In the genomic region with DNA sequence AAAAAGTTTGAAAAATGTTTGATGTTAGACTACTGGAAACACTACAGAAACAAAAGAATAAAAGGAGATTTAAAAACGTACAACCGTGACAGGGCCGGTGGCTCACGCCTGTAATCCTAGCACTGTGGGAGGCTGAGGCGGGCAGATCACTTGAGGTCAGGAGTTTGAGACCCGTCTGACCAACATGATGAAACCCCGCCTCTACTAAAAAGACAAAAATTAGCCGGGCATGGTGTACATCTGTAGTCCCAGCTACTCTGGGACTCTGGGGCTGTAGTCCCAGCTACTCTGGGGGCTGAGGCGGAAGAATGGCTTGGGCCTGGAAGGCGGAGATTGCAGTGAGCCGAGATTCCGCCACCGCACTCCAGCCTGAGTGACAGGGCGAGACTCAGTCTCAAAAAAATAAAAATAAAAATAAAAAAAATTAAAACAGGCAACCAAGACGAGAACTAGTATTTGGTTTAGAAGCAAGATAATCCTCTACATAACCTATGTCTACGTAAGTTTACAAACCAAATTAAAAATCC, we compare ENCODE assay signal across 1 cellular context.
TF ChIP-seq lines count a peak whose summit lies in the region.

No MANE protein-coding gene starts in this region.

TF ChIP-seq in GM12878, 131 proteins besides CTCF, POLR2A, EP300 and RAD21 (continued from another document):
- TF ChIP-seq, protein P1, sequence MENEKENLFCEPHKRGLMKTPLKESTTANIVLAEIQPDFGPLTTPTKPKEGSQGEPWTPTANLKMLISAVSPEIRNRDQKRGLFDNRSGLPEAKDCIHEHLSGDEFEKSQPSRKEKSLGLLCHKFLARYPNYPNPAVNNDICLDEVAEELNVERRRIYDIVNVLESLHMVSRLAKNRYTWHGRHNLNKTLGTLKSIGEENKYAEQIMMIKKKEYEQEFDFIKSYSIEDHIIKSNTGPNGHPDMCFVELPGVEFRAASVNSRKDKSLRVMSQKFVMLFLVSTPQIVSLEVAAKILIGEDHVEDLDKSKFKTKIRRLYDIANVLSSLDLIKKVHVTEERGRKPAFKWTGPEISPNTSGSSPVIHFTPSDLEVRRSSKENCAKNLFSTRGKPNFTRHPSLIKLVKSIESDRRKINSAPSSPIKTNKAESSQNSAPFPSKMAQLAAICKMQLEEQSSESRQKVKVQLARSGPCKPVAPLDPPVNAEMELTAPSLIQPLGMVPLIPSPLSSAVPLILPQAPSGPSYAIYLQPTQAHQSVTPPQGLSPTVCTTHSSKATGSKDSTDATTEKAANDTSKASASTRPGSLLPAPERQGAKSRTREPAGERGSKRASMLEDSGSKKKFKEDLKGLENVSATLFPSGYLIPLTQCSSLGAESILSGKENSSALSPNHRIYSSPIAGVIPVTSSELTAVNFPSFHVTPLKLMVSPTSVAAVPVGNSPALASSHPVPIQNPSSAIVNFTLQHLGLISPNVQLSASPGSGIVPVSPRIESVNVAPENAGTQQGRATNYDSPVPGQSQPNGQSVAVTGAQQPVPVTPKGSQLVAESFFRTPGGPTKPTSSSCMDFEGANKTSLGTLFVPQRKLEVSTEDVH (IDR thresholded peaks at IDR 0.05; ENCODE audit: low read depth, partially characterized antibody), result no peak
- no peak for TF ChIP-seq ZSCAN29 (IDR thresholded peaks at IDR 0.05)
- TF ChIP-seq, protein P2, sequence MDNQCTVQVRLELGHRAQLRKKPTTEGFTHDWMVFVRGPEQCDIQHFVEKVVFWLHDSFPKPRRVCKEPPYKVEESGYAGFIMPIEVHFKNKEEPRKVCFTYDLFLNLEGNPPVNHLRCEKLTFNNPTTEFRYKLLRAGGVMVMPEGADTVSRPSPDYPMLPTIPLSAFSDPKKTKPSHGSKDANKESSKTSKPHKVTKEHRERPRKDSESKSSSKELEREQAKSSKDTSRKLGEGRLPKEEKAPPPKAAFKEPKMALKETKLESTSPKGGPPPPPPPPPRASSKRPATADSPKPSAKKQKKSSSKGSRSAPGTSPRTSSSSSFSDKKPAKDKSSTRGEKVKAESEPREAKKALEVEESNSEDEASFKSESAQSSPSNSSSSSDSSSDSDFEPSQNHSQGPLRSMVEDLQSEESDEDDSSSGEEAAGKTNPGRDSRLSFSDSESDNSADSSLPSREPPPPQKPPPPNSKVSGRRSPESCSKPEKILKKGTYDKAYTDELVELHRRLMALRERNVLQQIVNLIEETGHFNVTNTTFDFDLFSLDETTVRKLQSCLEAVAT (IDR thresholded peaks at IDR 0.05), result peak; percentile 82
- TF ChIP-seq, protein P3, sequence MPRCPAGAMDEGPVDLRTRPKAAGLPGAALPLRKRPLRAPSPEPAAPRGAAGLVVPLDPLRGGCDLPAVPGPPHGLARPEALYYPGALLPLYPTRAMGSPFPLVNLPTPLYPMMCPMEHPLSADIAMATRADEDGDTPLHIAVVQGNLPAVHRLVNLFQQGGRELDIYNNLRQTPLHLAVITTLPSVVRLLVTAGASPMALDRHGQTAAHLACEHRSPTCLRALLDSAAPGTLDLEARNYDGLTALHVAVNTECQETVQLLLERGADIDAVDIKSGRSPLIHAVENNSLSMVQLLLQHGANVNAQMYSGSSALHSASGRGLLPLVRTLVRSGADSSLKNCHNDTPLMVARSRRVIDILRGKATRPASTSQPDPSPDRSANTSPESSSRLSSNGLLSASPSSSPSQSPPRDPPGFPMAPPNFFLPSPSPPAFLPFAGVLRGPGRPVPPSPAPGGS (IDR thresholded peaks at IDR 0.05; ENCODE audit: borderline replicate concordance, insufficient read depth, low read depth, low read length, poor library complexity, severe bottlenecking), result no peak
- TF ChIP-seq, protein P4, sequence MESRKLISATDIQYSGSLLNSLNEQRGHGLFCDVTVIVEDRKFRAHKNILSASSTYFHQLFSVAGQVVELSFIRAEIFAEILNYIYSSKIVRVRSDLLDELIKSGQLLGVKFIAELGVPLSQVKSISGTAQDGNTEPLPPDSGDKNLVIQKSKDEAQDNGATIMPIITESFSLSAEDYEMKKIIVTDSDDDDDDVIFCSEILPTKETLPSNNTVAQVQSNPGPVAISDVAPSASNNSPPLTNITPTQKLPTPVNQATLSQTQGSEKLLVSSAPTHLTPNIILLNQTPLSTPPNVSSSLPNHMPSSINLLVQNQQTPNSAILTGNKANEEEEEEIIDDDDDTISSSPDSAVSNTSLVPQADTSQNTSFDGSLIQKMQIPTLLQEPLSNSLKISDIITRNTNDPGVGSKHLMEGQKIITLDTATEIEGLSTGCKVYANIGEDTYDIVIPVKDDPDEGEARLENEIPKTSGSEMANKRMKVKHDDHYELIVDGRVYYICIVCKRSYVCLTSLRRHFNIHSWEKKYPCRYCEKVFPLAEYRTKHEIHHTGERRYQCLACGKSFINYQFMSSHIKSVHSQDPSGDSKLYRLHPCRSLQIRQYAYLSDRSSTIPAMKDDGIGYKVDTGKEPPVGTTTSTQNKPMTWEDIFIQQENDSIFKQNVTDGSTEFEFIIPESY (IDR thresholded peaks at IDR 0.05), result 0 out of 2 replicates have a peak, but pooled peaks have one; percentile 20
